27 cellular contexts compared by ENCODE assay signal in genomic region chr4:89137695-89138094, GRCh38.
"Had no signal": no experiment of that assay in that cellular context is flagged by ENCODE, and none has a peak within 500 bp of the region (broad histone marks: within the 10 kb centered on the region; RNA-seq: fewer than 3 reads in every experiment).

No MANE protein-coding gene starts in this region.

- H3K4me3 Mint-ChIP-seq: activated CD8-positive, alpha-beta T cell treated with anti-CD3 and anti-CD28 coated beads, Interleukin-2, amount 10 ng/mL, durations not matched to agents 7 days and 5 days; activated naive CD4-positive, alpha-beta T cell treated with anti-CD3 and anti-CD28 coated beads for 36 hours; activated naive CD8-positive, alpha-beta T cell; activated T-helper 1 cell treated with anti-CD3 and anti-CD28 coated beads, Interleukin-12 subunit alpha, Interleukin-12 subunit beta, Interleukin-2, Interleukin-4 antibody, amounts not matched to agents 30 ng/mL and 10 ng/mL and 1 ng/mL, durations not matched to agents 14 hours and 24 hours and 36 hours; brain; T-helper 1 cell treated with Interleukin-12 subunit alpha and Interleukin-12 subunit beta and Interleukin-4 antibody, amounts not matched to agents 30 μg/mL and 1 μg/mL, for 36 hours had no signal

- H3K27ac ChIP-seq: cardiac muscle cell, Peyer's patch, RWPE1, SJCRH30 had no signal

- H3K36me3 Mint-ChIP-seq: activated naive CD8-positive, alpha-beta T cell; brain had no signal

- H3K27me3 ChIP-seq: cardiac muscle cell, Peyer's patch, SJCRH30 had no signal

- DNase-seq: activated CD4-positive, alpha-beta T cell treated with anti-CD3 and anti-CD28 coated beads for 48 hours; activated CD4-positive, alpha-beta T cell treated with anti-CD3 and anti-CD28 coated beads, Interleukin-2, amount 50 U/mL, for 4 hours; activated CD4-positive, CD25-positive, alpha-beta regulatory T cell treated with anti-CD3 and anti-CD28 coated beads, Interleukin-2, amount 50 U/mL, for 72 hours; activated CD8-positive, alpha-beta memory T cell treated with anti-CD3 and anti-CD28 coated beads, Interleukin-2, amount 50 U/mL, for 48 hours; activated CD8-positive, alpha-beta T cell treated with anti-CD3 and anti-CD28 coated beads, Interleukin-2, amount 10 ng/mL, durations not matched to agents 7 days and 5 days; activated effector memory CD4-positive, alpha-beta T cell treated with Interleukin-2 at 50 U/mL for 16 hours; activated naive CD4-positive, alpha-beta T cell treated with anti-CD3 and anti-CD28 coated beads for 36 hours; activated T-cell treated with anti-CD3 and anti-CD28 coated beads, Interleukin-2, amount 50 U/mL, for 1 hour; amygdala; cerebellar nuclear complex; NCI-H1048; NCI-H146; NCI-H187 treated with DMSO at 0.1 percent for 48 hours; NCI-H2081 treated with DMSO at 0.1 percent for 48 hours; NCI-H446; NCI-H524; Peyer's patch; Right ventricle myocardium superior; SJCRH30 had no signal

- H3K4me1 ChIP-seq: Peyer's patch, SJCRH30 had no signal

- H3K36me3 ChIP-seq: cardiac muscle cell, Peyer's patch, SJCRH30 had no signal

- FAIRE-seq: astrocyte had no signal

- ATAC-seq: activated CD8-positive, alpha-beta T cell treated with anti-CD3 and anti-CD28 coated beads, Interleukin-2, amount 10 ng/mL, durations not matched to agents 7 days and 5 days; SK-N-SH treated with all-trans-retinoic acid at 6 μM for 48 hours had no signal

- H3K4me3 ChIP-seq: cardiac muscle cell, Peyer's patch, SJCRH30 had no signal

- H3K27me3 Mint-ChIP-seq: activated naive CD8-positive, alpha-beta T cell had no signal

- H3K9me3 Mint-ChIP-seq: activated naive CD4-positive, alpha-beta T cell treated with anti-CD3 and anti-CD28 coated beads for 36 hours; activated T-helper 1 cell treated with anti-CD3 and anti-CD28 coated beads, Interleukin-12 subunit alpha, Interleukin-12 subunit beta, Interleukin-2, Interleukin-4 antibody, amounts not matched to agents 30 ng/mL and 10 ng/mL and 1 ng/mL, durations not matched to agents 14 hours and 24 hours and 36 hours; brain; T-helper 1 cell treated with Interleukin-12 subunit alpha and Interleukin-12 subunit beta and Interleukin-4 antibody, amounts not matched to agents 30 μg/mL and 1 μg/mL, for 36 hours had no signal

- H3K27ac Mint-ChIP-seq: activated CD8-positive, alpha-beta T cell treated with anti-CD3 and anti-CD28 coated beads, Interleukin-2, amount 10 ng/mL, durations not matched to agents 7 days and 5 days; activated naive CD4-positive, alpha-beta T cell treated with anti-CD3 and anti-CD28 coated beads for 36 hours; activated naive CD8-positive, alpha-beta T cell; activated T-helper 1 cell treated with anti-CD3 and anti-CD28 coated beads, Interleukin-12 subunit alpha, Interleukin-12 subunit beta, Interleukin-2, Interleukin-4 antibody, amounts not matched to agents 30 ng/mL and 10 ng/mL and 1 ng/mL, durations not matched to agents 14 hours and 24 hours and 36 hours; brain; T-helper 1 cell treated with Interleukin-12 subunit alpha and Interleukin-12 subunit beta and Interleukin-4 antibody, amounts not matched to agents 30 μg/mL and 1 μg/mL, for 36 hours had no signal

- H3K9me3 ChIP-seq: Peyer's patch, SJCRH30 had no signal
